ENCODE assay signal across 1 cellular context in genomic region chr17:81863833-81864768, GRCh38.
A peak's percentile ranks its signal among the peaks of the same experiment; 100 is the strongest.
TF ChIP-seq lines count a peak whose summit lies in the region.

No MANE protein-coding gene starts in this region.

TF ChIP-seq in HEK293, 187 proteins besides CTCF, POLR2A, EP300 and RAD21:
- TF ChIP-seq, protein P1, sequence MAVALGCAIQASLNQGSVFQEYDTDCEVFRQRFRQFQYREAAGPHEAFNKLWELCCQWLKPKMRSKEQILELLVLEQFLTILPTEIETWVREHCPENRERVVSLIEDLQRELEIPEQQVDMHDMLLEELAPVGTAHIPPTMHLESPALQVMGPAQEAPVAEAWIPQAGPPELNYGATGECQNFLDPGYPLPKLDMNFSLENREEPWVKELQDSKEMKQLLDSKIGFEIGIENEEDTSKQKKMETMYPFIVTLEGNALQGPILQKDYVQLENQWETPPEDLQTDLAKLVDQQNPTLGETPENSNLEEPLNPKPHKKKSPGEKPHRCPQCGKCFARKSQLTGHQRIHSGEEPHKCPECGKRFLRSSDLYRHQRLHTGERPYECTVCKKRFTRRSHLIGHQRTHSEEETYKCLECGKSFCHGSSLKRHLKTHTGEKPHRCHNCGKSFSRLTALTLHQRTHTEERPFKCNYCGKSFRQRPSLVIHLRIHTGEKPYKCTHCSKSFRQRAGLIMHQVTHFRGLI (tag by site-specific recombination; IDR thresholded peaks at IDR 0.05) = peak; percentile 51; the same call in 1 of the 2 replicates
- TF ChIP-seq KLF9 (tag by site-specific recombination; IDR thresholded peaks at IDR 0.05; ENCODE audit: low read depth) (no peak), ZNF785 (tag by site-specific recombination; IDR thresholded peaks at IDR 0.05) (no peak), ZBTB8A (tag by site-specific recombination; IDR thresholded peaks at IDR 0.05) (peak; percentile 46), ZIC2 (tag by site-specific recombination; IDR thresholded peaks at IDR 0.05) (no peak), HIC1 (tag by site-specific recombination; IDR thresholded peaks at IDR 0.05) (peak; percentile 59), ZNF132 (tag by site-specific recombination; IDR thresholded peaks at IDR 0.05; ENCODE audit: borderline replicate concordance) (no peak), ZNF548 (tag by site-specific recombination; IDR thresholded peaks at IDR 0.05) (no peak), ZBTB1 (tag by site-specific recombination; IDR thresholded peaks at IDR 0.05) (no peak), GLIS2 (tag by site-specific recombination; IDR thresholded peaks at IDR 0.05) (peak; percentile 62), ZNF677 (tag by site-specific recombination; IDR thresholded peaks at IDR 0.05) (no peak), ZNF843 (tag by site-specific recombination; IDR thresholded peaks at IDR 0.05) (no peak), WT1 (tag by site-specific recombination; IDR thresholded peaks at IDR 0.05) (no peak)
